In the genomic region with DNA sequence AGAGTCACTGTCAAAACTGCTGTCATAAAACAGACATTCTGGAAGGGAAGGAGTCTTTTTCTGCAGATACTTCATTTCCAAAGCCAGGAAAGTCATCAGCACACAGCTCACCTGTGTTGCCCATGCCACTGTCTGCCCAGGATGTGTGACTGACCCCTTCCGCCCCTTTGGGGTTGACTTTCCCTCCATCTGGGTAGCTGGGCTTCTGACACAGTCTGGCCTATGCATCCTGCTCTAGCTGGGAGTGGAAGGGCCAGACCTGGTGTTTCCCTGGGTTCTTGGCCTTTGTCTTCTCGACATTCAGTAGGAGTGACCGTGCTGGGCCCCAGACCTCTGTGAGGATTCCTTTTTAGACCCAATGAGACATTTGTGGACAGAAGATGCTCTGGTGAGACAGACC, we compare ENCODE assay signal across 11 cellular contexts.
"Had no signal": no experiment of that assay in that cellular context is flagged by ENCODE, and none has a peak within 500 bp of the region (broad histone marks: within the 10 kb centered on the region; RNA-seq: fewer than 3 reads in every experiment).

No MANE protein-coding gene starts in this region.

- H3K9ac ChIP-seq: GM23248 had no signal

- ATAC-seq: GM23338, HCT116 had no signal

- H3K9me3 ChIP-seq: HAP-1 had no signal

- FAIRE-seq: H1, H54 had no signal

- H3K4me1 ChIP-seq: HAP-1 had no signal

- DNase-seq: GM23248, GOT3, H7, H9, HCEC 1CT, HFFc6 had no signal

- H3K36me3 ChIP-seq: HAP-1 had no signal

- H3K27ac ChIP-seq: GM23248 had no signal

- H3K4me3 ChIP-seq: GM23248, GM23338, HAP-1 had no signal
